In genomic region chrX:21207080-21207479, GRCh38 we compare ENCODE assay signal across 10 cellular contexts.
"Had no signal": no experiment of that assay in that cellular context is flagged by ENCODE, and none has a peak within 500 bp of the region (broad histone marks: within the 10 kb centered on the region; RNA-seq: fewer than 3 reads in every experiment).

No MANE protein-coding gene starts in this region.

- DNase-seq: H9, HCEC 1CT, HFFc6, KBM-7 had no signal

- FAIRE-seq: H1, H54, HepG2 had no signal

- H3K4me3 ChIP-seq: GM23338 had no signal

- H3K27ac ChIP-seq: HL-60, KMS-11 had no signal

- ATAC-seq: GM23338, HepG2 had no signal
